13 cellular contexts compared by ENCODE assay signal in the genomic region with DNA sequence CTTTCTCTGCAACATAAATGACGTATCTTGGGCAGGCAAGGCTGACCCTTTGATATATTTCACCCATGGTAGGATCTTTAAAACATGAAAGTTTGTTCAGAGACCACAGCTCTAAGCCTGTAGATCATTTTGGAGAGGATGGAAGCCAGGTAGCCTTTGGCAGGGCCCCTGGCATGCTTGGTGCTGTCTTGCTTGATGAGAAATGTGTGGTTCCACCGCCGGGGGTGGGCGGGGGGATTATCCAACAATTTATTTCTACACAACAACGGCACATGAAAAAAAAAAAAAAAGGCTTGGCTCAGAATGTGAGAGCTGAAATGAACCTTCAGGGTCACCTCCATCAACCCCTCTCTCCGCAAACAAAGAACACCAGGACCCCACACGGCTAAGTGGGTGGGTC.
A peak's percentile ranks its signal among the peaks of the same experiment; 100 is the strongest.
DNase-seq lines count a peak whose midpoint lies in the region; ATAC-seq and TF ChIP-seq lines count a peak whose summit lies in the region.
"Had no signal": no experiment of that assay in that cellular context is flagged by ENCODE, and none has a peak within 500 bp of the region (broad histone marks: within the 10 kb centered on the region; RNA-seq: fewer than 3 reads in every experiment).

No MANE protein-coding gene starts in this region.

- no peak overlapping the region for H2AFZ ChIP-seq in OCI-LY3 (ENCODE audit: low read depth, low read length)

- WGBS in esophagus muscularis mucosa: 62% methylated on average over 7 of the region's 7 CpGs
- 70 to 79% methylated on average over 7 of the region's 7 CpGs for WGBS in sigmoid colon, 2 donors

- H3K4me2 ChIP-seq in BLaER1 treated with 17β-estradiol and CSF1 and Interleukin-3, amounts not matched to agents 10 nM and 100 nM: peak overlapping the region; percentile 38 to 73 (median 66); a peak in 21 of 22 replicates
- peak overlapping the region; percentile 88 for H3K4me2 ChIP-seq in OCI-LY3 (ENCODE audit: low read length)

- H3K4me3 ChIP-seq in BLaER1 treated with 17β-estradiol and CSF1 and Interleukin-3, amounts not matched to agents 10 nM and 100 nM: no peak overlapping the region
- H3K4me3 ChIP-seq in OCI-LY3 (ENCODE audit: low read length) (no peak overlapping the region), esophagus muscularis mucosa (peak overlapping the region in 3 of 4 donors; percentile 37 to 47 (median 40)), sigmoid colon (peak overlapping the region in 1 of 4 donors; percentile 20)

- peaks cover 8% of the 10 kb centered on the region for H3K4me1 Mint-ChIP-seq in stimulated activated memory B cell treated with anti-CD40 and anti-IgM and Interleukin-4, amounts not matched to agents 10 μg/mL and 1 μg/mL and 100 μg/mL, for 72 hours

- no peak for TF ChIP-seq EP300 in esophagus muscularis mucosa (IDR thresholded peaks at IDR 0.05)
- TF ChIP-seq EP300 in sigmoid colon (IDR thresholded peaks at IDR 0.05): no peak

- H3K27ac Mint-ChIP-seq in stimulated activated memory B cell treated with anti-CD40 and anti-IgM and Interleukin-4, amounts not matched to agents 10 μg/mL and 1 μg/mL and 100 μg/mL, for 72 hours: no peak overlapping the region
- H3K27ac Mint-ChIP-seq: activated CD8-positive, alpha-beta memory T cell treated with anti-CD3 and anti-CD28 coated beads, Interleukin-2, amount 10 ng/mL, durations not matched to agents 7 days and 5 days; IgD-negative memory B cell; memory B cell had no signal

- no peaks in the 10 kb centered on the region for H4K20me1 ChIP-seq in BLaER1 treated with 17β-estradiol and CSF1 and Interleukin-3, amounts not matched to agents 10 nM and 100 nM
- no peaks in the 10 kb centered on the region for H4K20me1 ChIP-seq in OCI-LY3 (ENCODE audit: insufficient read depth, low read length)

- DNase-seq in esophagus muscularis mucosa (ENCODE audit: extremely low spot score): no peak
- DNase-seq in sigmoid colon: no peak
- DNase-seq in activated gamma-delta T cell treated with Interleukin-2 at 50 U/mL for 16 hours: no peak
- no peak for DNase-seq in AG20443 (ENCODE audit: low spot score)
- no peak for DNase-seq in ecto neural progenitor cell (ENCODE audit: low spot score)

- ATAC-seq in stimulated activated memory B cell treated with anti-CD40 and anti-IgM and Interleukin-4, amounts not matched to agents 10 μg/mL and 1 μg/mL and 100 μg/mL, for 72 hours: no peak

- no peaks in the 10 kb centered on the region for H3K27me3 ChIP-seq in BLaER1 treated with 17β-estradiol and CSF1 and Interleukin-3, amounts not matched to agents 10 nM and 100 nM
- H3K27me3 ChIP-seq in OCI-LY3 (ENCODE audit: low read depth, low read length) (peaks cover 23% of the 10 kb centered on the region), esophagus muscularis mucosa (no peaks in the 10 kb centered on the region), sigmoid colon (no peaks in the 10 kb centered on the region)
- H3K27me3 ChIP-seq: brain microvascular endothelial cell had no signal

- H3K27me3 Mint-ChIP-seq in stimulated activated memory B cell treated with anti-CD40 and anti-IgM and Interleukin-4, amounts not matched to agents 10 μg/mL and 1 μg/mL and 100 μg/mL, for 72 hours: peaks cover 21% of the 10 kb centered on the region

- TF ChIP-seq POLR2A in esophagus muscularis mucosa (IDR thresholded peaks at IDR 0.05; ENCODE audit: low read depth) (no peak), sigmoid colon (IDR thresholded peaks at IDR 0.05) (no peak)

- peaks cover 0 to 23% (median 8%) of the 10 kb centered on the region in 10 experiments; a peak in 16 of 20 replicates for H3K4me1 ChIP-seq in BLaER1 treated with 17β-estradiol and CSF1 and Interleukin-3, amounts not matched to agents 10 nM and 100 nM
- peaks cover 7% of the 10 kb centered on the region for H3K4me1 ChIP-seq in OCI-LY3 (ENCODE audit: low read length)
- peaks cover 13 to 64% (median 62%) of the 10 kb centered on the region in 4 donors for H3K4me1 ChIP-seq in esophagus muscularis mucosa
- peaks cover 0 to 61% (median 58%) of the 10 kb centered on the region in 4 donors for H3K4me1 ChIP-seq in sigmoid colon

- no peaks in the 10 kb centered on the region for H3K36me3 Mint-ChIP-seq in stimulated activated memory B cell treated with anti-CD40 and anti-IgM and Interleukin-4, amounts not matched to agents 10 μg/mL and 1 μg/mL and 100 μg/mL, for 72 hours
- H3K36me3 Mint-ChIP-seq: activated CD8-positive, alpha-beta memory T cell treated with anti-CD3 and anti-CD28 coated beads, Interleukin-2, amount 10 ng/mL, durations not matched to agents 7 days and 5 days; IgD-negative memory B cell; memory B cell had no signal

- no peak for TF ChIP-seq CTCF in OCI-LY3 (IDR thresholded peaks at IDR 0.05; ENCODE audit: low read depth, low read length)
- no peak for TF ChIP-seq CTCF in esophagus muscularis mucosa (IDR thresholded peaks at IDR 0.05)
- no peak for TF ChIP-seq CTCF in sigmoid colon (IDR thresholded peaks at IDR 0.05)

- H3K9ac ChIP-seq in BLaER1 treated with 17β-estradiol and CSF1 and Interleukin-3, amounts not matched to agents 10 nM and 100 nM: 0 out of 22 replicates have a peak overlapping the region, but pooled peaks of 2 of the 11 experiments have one; percentile 4 to 30
- no peak overlapping the region for H3K9ac ChIP-seq in OCI-LY3 (ENCODE audit: low read length)

- no peak overlapping the region for H3K4me3 Mint-ChIP-seq in stimulated activated memory B cell treated with anti-CD40 and anti-IgM and Interleukin-4, amounts not matched to agents 10 μg/mL and 1 μg/mL and 100 μg/mL, for 72 hours
- H3K4me3 Mint-ChIP-seq: activated CD8-positive, alpha-beta memory T cell treated with anti-CD3 and anti-CD28 coated beads, Interleukin-2, amount 10 ng/mL, durations not matched to agents 7 days and 5 days; memory B cell had no signal

- H3K36me3 ChIP-seq in BLaER1 treated with 17β-estradiol and CSF1 and Interleukin-3, amounts not matched to agents 10 nM and 100 nM: no peaks in the 10 kb centered on the region
- H3K36me3 ChIP-seq in OCI-LY3 (replicated peaks; ENCODE audit: low read depth, low read length) (no peaks in the 10 kb centered on the region), esophagus muscularis mucosa (no peaks in the 10 kb centered on the region), sigmoid colon (no peaks in the 10 kb centered on the region)
- H3K36me3 ChIP-seq: brain microvascular endothelial cell, neutrophil had no signal

- peak overlapping the region in 3 of 11 experiments; percentile 9 to 46 (median 29); a peak in 2 of 22 replicates for H3K27ac ChIP-seq in BLaER1 treated with 17β-estradiol and CSF1 and Interleukin-3, amounts not matched to agents 10 nM and 100 nM
- H3K27ac ChIP-seq in OCI-LY3 (ENCODE audit: low read length): no peak overlapping the region
- peak overlapping the region; percentile 60 to 91 (median 84) for H3K27ac ChIP-seq in esophagus muscularis mucosa (replicated peaks in 1 of 4)
- H3K27ac ChIP-seq in sigmoid colon: peak overlapping the region; percentile 68 to 90 (median 83)
- H3K27ac ChIP-seq: brain microvascular endothelial cell, neutrophil had no signal

- intact Hi-C loops in esophagus muscularis mucosa (cut with DNase I): loop anchor here (2.0 kb wide), 1 partner anchor 236 kb away; no protein-coding TSS in a partner anchor
- intact Hi-C loops in sigmoid colon (cut with DNase I): loop anchor here (1.0 to 5.0 kb wide), 2 partner anchors 77 to 235 kb away; no protein-coding TSS in a partner anchor

- no peaks in the 10 kb centered on the region for H3K9me3 Mint-ChIP-seq in stimulated activated memory B cell treated with anti-CD40 and anti-IgM and Interleukin-4, amounts not matched to agents 10 μg/mL and 1 μg/mL and 100 μg/mL, for 72 hours
- H3K9me3 Mint-ChIP-seq: IgD-negative memory B cell, memory B cell had no signal

- no peaks in the 10 kb centered on the region for H3K9me3 ChIP-seq in BLaER1 treated with 17β-estradiol and CSF1 and Interleukin-3, amounts not matched to agents 10 nM and 100 nM (replicated peaks in 1 of 11)
- H3K9me3 ChIP-seq in OCI-LY3 (ENCODE audit: insufficient read depth, low read length) (no peaks in the 10 kb centered on the region), esophagus muscularis mucosa (no peaks in the 10 kb centered on the region), sigmoid colon (no peaks in the 10 kb centered on the region)
- H3K9me3 ChIP-seq: neutrophil had no signal

- no peaks in the 10 kb centered on the region for H3K79me2 ChIP-seq in OCI-LY3 (ENCODE audit: low read length)

Comparison
In these comparisons a context has a peak if more than half of its experiments do, and no peak if none do; other contexts are left out.
1. H3K4me3 ChIP-seq: peak in esophagus muscularis mucosa (3 of 4); none in BLaER1 treated with 17β-estradiol and CSF1 and Interleukin-3, amounts not matched to agents 10 nM and 100 nM (0 of 10) and OCI-LY3 (single experiment).